9 cellular contexts compared by ENCODE assay signal in the genomic region with DNA sequence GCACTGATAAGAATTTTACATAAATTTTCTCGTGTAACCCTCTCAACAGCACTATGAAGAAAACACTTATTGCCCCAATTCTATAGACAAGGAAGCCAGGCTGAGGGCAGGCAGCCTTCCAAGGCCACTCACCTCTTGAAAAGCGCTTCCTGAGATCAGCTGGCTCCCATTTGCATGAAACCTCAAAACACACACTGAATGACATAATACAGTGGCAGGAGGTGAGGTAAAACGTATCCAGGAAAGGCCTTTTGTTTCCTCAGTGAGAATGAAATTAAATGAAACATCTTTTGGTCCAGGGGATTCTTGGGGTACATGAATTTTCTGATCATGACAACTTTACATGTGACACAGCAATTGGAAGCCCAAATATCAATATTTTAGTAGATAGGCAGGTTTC.
DNase-seq lines count a peak whose midpoint lies in the region; ATAC-seq, FAIRE-seq and TF ChIP-seq lines count a peak whose summit lies in the region.
"Had no signal": no experiment of that assay in that cellular context is flagged by ENCODE, and none has a peak within 500 bp of the region (broad histone marks: within the 10 kb centered on the region; RNA-seq: fewer than 3 reads in every experiment).

No MANE protein-coding gene starts in this region.

- TF ChIP-seq CTCF in Caco-2 (IDR thresholded peaks at IDR 0.05; ENCODE audit: insufficient read depth in 1 of 2, low read depth in 1 of 2, low read length in 1 of 2, severe bottlenecking in 1 of 2, unreplicated experiment in 1 of 2), result no peak

- 0 out of 2 replicates have a peak, but pooled peaks cover 1% of the 10 kb centered on the region for H3K36me3 ChIP-seq in Caco-2 (ENCODE audit: control insufficient read depth, insufficient read depth, low read length)
- H3K36me3 ChIP-seq: heart left ventricle had no signal

- peak; percentile 79 for ATAC-seq in GM21723 (IDR thresholded peaks at IDR 0.05; ENCODE audit: unreplicated experiment)
- peak; percentile 50 for ATAC-seq in stimulated activated naive CD8-positive, alpha-beta T cell treated with anti-CD3 and anti-CD28 coated beads, Interleukin-15, Interleukin-2, amounts not matched to agents 100 U/mL and 50 U/mL, for 24 hours

- peak; percentile 38 for FAIRE-seq in GM18507 (lab: Jason Lieb, UNC)

- no peaks in the 10 kb centered on the region for H3K4me1 ChIP-seq in Caco-2
- H3K4me1 ChIP-seq: heart left ventricle had no signal

- peaks cover 12% of the 10 kb centered on the region for H3K9me3 Mint-ChIP-seq in Caco-2 (ENCODE audit: unreplicated experiment)

- H3K4me3 Mint-ChIP-seq in Caco-2 (ENCODE audit: unreplicated experiment), result no peak overlapping the region

- no peaks in the 10 kb centered on the region for H3K27me3 Mint-ChIP-seq in Caco-2 (ENCODE audit: insufficient read depth, unreplicated experiment)

- H3K27me3 ChIP-seq in Caco-2 (replicated peaks; ENCODE audit: control insufficient read depth, insufficient read depth, low read length), result no peaks in the 10 kb centered on the region
- H3K27me3 ChIP-seq: heart left ventricle had no signal

- no TSS peak for BruUV-seq in Caco-2 (replicated peaks; lab: Mats Ljungman, UMichigan)

- no peak overlapping the region for H3K27ac Mint-ChIP-seq in Caco-2 (ENCODE audit: unreplicated experiment)

- H3K4me1 Mint-ChIP-seq in Caco-2 (ENCODE audit: low read depth, unreplicated experiment), result no peaks in the 10 kb centered on the region

- intact Hi-C loops in Caco-2 (cut with micrococcal nuclease; ENCODE audit: unreplicated experiment), result no loop called here

- POLR2A ChIA-PET in Caco-2 (lab: Charles Lee), result no interaction called here

- no peak for DNase-seq in GM18507 (ENCODE audit: extremely low spot score, insufficient read length, low read depth)
- peak; percentile 7 for DNase-seq in NAMALWA (ENCODE audit: low spot score)
- peak; percentile 89 for DNase-seq in dermis blood vessel endothelial cell
- peak; percentile 30 for DNase-seq in stimulated activated naive CD8-positive, alpha-beta T cell treated with anti-CD3 and anti-CD28 coated beads, Interleukin-15, Interleukin-2, amounts not matched to agents 100 U/mL and 50 U/mL, for 24 hours
- no peak for DNase-seq in anterior cingulate cortex (lab: John Stamatoyannopoulos, UW)
- no peak for DNase-seq in NCI-H1694 (lab: John Stamatoyannopoulos, UW)
- no peak for DNase-seq in Caco-2
- DNase-seq: heart left ventricle had no signal

- no peaks in the 10 kb centered on the region for H3K36me3 Mint-ChIP-seq in Caco-2 (ENCODE audit: insufficient read depth, unreplicated experiment)

- H3K4me3 ChIP-seq in Caco-2 (ENCODE audit: low read depth, low read length), result no peak overlapping the region
- H3K4me3 ChIP-seq: heart left ventricle had no signal

- CTCF ChIA-PET in Caco-2 (lab: Charles Lee), result no interaction called here

- H3K9me3 ChIP-seq in Caco-2, result 0 out of 2 replicates have a peak, but pooled peaks cover 3% of the 10 kb centered on the region

Comparison
In these comparisons a context has a peak if more than half of its experiments do, and no peak if none do; other contexts are left out.
1. DNase-seq: peak in NAMALWA (single experiment), dermis blood vessel endothelial cell (single experiment) and stimulated activated naive CD8-positive, alpha-beta T cell treated with anti-CD3 and anti-CD28 coated beads, Interleukin-15, Interleukin-2, amounts not matched to agents 100 U/mL and 50 U/mL, for 24 hours (single experiment); none in GM18507 (single experiment), anterior cingulate cortex (0 of 58), NCI-H1694 (single experiment) and Caco-2 (0 of 2).